In the genomic region with DNA sequence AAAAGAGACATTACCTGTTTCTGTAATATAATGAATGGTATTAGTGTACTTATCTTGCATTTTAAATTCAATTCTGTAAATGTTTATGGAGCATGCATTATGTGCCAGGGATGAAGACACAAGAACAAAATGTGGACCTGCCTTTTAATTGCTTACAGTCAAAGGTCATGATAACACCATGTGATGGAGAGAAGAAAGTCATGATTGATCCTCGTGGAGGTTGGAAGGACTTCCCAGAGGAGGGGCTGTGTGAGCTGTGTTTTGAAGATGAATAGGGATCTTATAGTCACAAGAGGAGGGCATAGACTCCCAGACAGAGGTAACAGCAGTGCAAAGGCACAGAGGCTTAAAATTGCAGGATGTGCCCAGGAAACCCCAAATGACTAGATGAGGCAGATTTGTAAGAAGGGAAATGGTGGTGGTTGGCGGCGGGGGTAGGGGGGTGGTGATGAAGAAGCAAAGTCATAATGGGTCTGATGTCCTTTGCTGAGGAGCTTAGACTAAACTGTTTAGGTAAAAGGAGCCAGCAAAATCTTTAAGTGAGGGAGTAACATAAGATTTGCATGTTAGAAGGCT, we compare ENCODE assay signal across 8 cellular contexts.
DNase-seq lines count a peak whose midpoint lies in the region; ATAC-seq and TF ChIP-seq lines count a peak whose summit lies in the region.

No MANE protein-coding gene starts in this region.

- H3K79me2 ChIP-seq in PC-3 (ENCODE audit: low read length): peaks cover 19% of the 10 kb centered on the region

- H3K27me3 ChIP-seq in PC-3 (ENCODE audit: low read length): no peaks in the 10 kb centered on the region

- TSS peak; percentile 51 for BruUV-seq in PC-3 (replicated peaks; lab: Mats Ljungman, UMichigan)

- peak overlapping the region; percentile 91 for H3K4me2 ChIP-seq in PC-3 (ENCODE audit: low read length)

- H3K9ac ChIP-seq in PC-3 (ENCODE audit: low read length): peak overlapping the region; percentile 77

- no peak for TF ChIP-seq CTCF in PC-3 (conservative IDR thresholded peaks at IDR 0.05; ENCODE audit: low read depth, low read length)
- TF ChIP-seq CTCF in omental fat pad (IDR thresholded peaks at IDR 0.05): no peak
- no peak for TF ChIP-seq CTCF in progenitor cell of endocrine pancreas (IDR thresholded peaks at IDR 0.05; ENCODE audit: unreplicated experiment)

- no peak for ATAC-seq in PC-3
- ATAC-seq in activated T-cell treated with anti-CD3 and anti-CD28 coated beads, Interleukin-2, amount 50 U/mL, for 72 hours (replicated peaks in 1 of 2): peak; percentile 59 to 66
- ATAC-seq in left colon: peak; percentile 47
- ATAC-seq in stimulated activated memory B cell treated with anti-CD40 and anti-IgM and Interleukin-4, amounts not matched to agents 10 μg/mL and 1 μg/mL and 100 μg/mL, for 72 hours: no peak
- ATAC-seq in omental fat pad (ENCODE audit: low FRiP score): no peak

- H3K27ac ChIP-seq in PC-3 (ENCODE audit: low read length): peak overlapping the region; percentile 93

- no peaks in the 10 kb centered on the region for H3K27me3 Mint-ChIP-seq in activated T-cell treated with anti-CD3 and anti-CD28 coated beads, Interleukin-2, amount 50 U/mL, for 72 hours (ENCODE audit: low read depth)
- H3K27me3 Mint-ChIP-seq in stimulated activated memory B cell treated with anti-CD40 and anti-IgM and Interleukin-4, amounts not matched to agents 10 μg/mL and 1 μg/mL and 100 μg/mL, for 72 hours: no peaks in the 10 kb centered on the region
- peaks cover 16% of the 10 kb centered on the region for H3K27me3 Mint-ChIP-seq in progenitor cell of endocrine pancreas

- peak overlapping the region; percentile 8; the same call in 1 of the 2 replicates for H3K4me3 ChIP-seq in PC-3 (ENCODE audit: low read length)

- peak overlapping the region; percentile 83 to 88 for H3K4me3 Mint-ChIP-seq in activated T-cell treated with anti-CD3 and anti-CD28 coated beads, Interleukin-2, amount 50 U/mL, for 72 hours
- peak overlapping the region; percentile 89 for H3K4me3 Mint-ChIP-seq in stimulated activated memory B cell treated with anti-CD40 and anti-IgM and Interleukin-4, amounts not matched to agents 10 μg/mL and 1 μg/mL and 100 μg/mL, for 72 hours
- H3K4me3 Mint-ChIP-seq in progenitor cell of endocrine pancreas (ENCODE audit: low read depth): no peak overlapping the region

- no peaks in the 10 kb centered on the region for H3K36me3 ChIP-seq in PC-3 (ENCODE audit: low read depth, low read length)

- H3K36me3 Mint-ChIP-seq in activated T-cell treated with anti-CD3 and anti-CD28 coated beads, Interleukin-2, amount 50 U/mL, for 72 hours (ENCODE audit: insufficient read depth in 2 of 2): peaks cover 13 to 20% of the 10 kb centered on the region in 2 donors
- H3K36me3 Mint-ChIP-seq in stimulated activated memory B cell treated with anti-CD40 and anti-IgM and Interleukin-4, amounts not matched to agents 10 μg/mL and 1 μg/mL and 100 μg/mL, for 72 hours: no peaks in the 10 kb centered on the region
- H3K36me3 Mint-ChIP-seq in progenitor cell of endocrine pancreas (ENCODE audit: insufficient read depth): no peaks in the 10 kb centered on the region

- H3K4me1 Mint-ChIP-seq in activated T-cell treated with anti-CD3 and anti-CD28 coated beads, Interleukin-2, amount 50 U/mL, for 72 hours (ENCODE audit: low read depth): peaks cover 99% of the 10 kb centered on the region
- H3K4me1 Mint-ChIP-seq in stimulated activated memory B cell treated with anti-CD40 and anti-IgM and Interleukin-4, amounts not matched to agents 10 μg/mL and 1 μg/mL and 100 μg/mL, for 72 hours: peaks cover 68% of the 10 kb centered on the region
- peaks cover 3% of the 10 kb centered on the region for H3K4me1 Mint-ChIP-seq in progenitor cell of endocrine pancreas (ENCODE audit: low read depth)

- H3K4me1 ChIP-seq in PC-3 (ENCODE audit: insufficient read depth, low read length): peaks cover 69% of the 10 kb centered on the region

- H4K20me1 ChIP-seq in PC-3 (ENCODE audit: low read length): no peaks in the 10 kb centered on the region

- H2AFZ ChIP-seq in PC-3 (ENCODE audit: low read length): no peak overlapping the region

- POLR2A ChIA-PET in PC-3 (lab: Charles Lee; ENCODE audit: unreplicated experiment): no interaction called here
- POLR2A ChIA-PET in HEK293T (lab: Yijun Ruan, JAX): no interaction called here

- peaks cover 4% of the 10 kb centered on the region for H3F3A ChIP-seq in PC-3 (ENCODE audit: low read length, unreplicated experiment)

- peaks cover 2% of the 10 kb centered on the region in 2 donors for H3K9me3 Mint-ChIP-seq in activated T-cell treated with anti-CD3 and anti-CD28 coated beads, Interleukin-2, amount 50 U/mL, for 72 hours
- no peaks in the 10 kb centered on the region for H3K9me3 Mint-ChIP-seq in stimulated activated memory B cell treated with anti-CD40 and anti-IgM and Interleukin-4, amounts not matched to agents 10 μg/mL and 1 μg/mL and 100 μg/mL, for 72 hours
- no peaks in the 10 kb centered on the region for H3K9me3 Mint-ChIP-seq in progenitor cell of endocrine pancreas (ENCODE audit: low read depth)

- H3K9me2 ChIP-seq in PC-3 (replicated peaks; ENCODE audit: low read length): no peaks in the 10 kb centered on the region

- peak overlapping the region; percentile 94 for H3K27ac Mint-ChIP-seq in activated T-cell treated with anti-CD3 and anti-CD28 coated beads, Interleukin-2, amount 50 U/mL, for 72 hours
- H3K27ac Mint-ChIP-seq in stimulated activated memory B cell treated with anti-CD40 and anti-IgM and Interleukin-4, amounts not matched to agents 10 μg/mL and 1 μg/mL and 100 μg/mL, for 72 hours: peak overlapping the region; percentile 76
- H3K27ac Mint-ChIP-seq in progenitor cell of endocrine pancreas: no peak overlapping the region

- no peaks in the 10 kb centered on the region for H3K9me3 ChIP-seq in PC-3 (ENCODE audit: low read length)

- DNase-seq in PC-3 (no peak), left colon (no peak), HEK293T (ENCODE audit: extremely low spot score) (no peak), omental fat pad (ENCODE audit: low spot score) (no peak), progenitor cell of endocrine pancreas (ENCODE audit: low spot score, unreplicated experiment) (no peak), cerebellum (ENCODE audit: low spot score) (no peak)
- peak; percentile 85 to 88 for DNase-seq in activated T-cell treated with anti-CD3 and anti-CD28 coated beads, Interleukin-2, amount 50 U/mL, for 72 hours

- CTCF ChIA-PET in PC-3 (lab: Charles Lee) (interaction anchor here (0.6 kb wide), 1 partner anchor 183 kb away, joined by 3 read pairs; no protein-coding TSS in a partner anchor), HEK293T (lab: Yijun Ruan, JAX) (no interaction called here)

- intact Hi-C loops in PC-3 (cut with micrococcal nuclease): loop anchor here (1.0 to 10.0 kb wide), 9 partner anchors 64 to 552 kb away; partner anchors contain the start of gene HIF1A
- intact Hi-C loops in left colon (cut with DNase I, micrococcal nuclease): loop anchor here in 1 of 2 donors (10.0 kb wide), 1 partner anchor 232 kb away; no protein-coding TSS in a partner anchor

TF ChIP-seq in HEK293T, 16 proteins besides CTCF, POLR2A, EP300 and RAD21:
- TF ChIP-seq SUZ12 (IDR thresholded peaks at IDR 0.05): no peak
TF ChIP-seq in HEK293T: peak in this region for 0.

Comparison
In these comparisons a context has a peak if more than half of its experiments do, and no peak if none do; other contexts are left out.
1. ATAC-seq: peak in activated T-cell treated with anti-CD3 and anti-CD28 coated beads, Interleukin-2, amount 50 U/mL, for 72 hours (2 of 2) and left colon (single experiment); none in PC-3 (single experiment), stimulated activated memory B cell treated with anti-CD40 and anti-IgM and Interleukin-4, amounts not matched to agents 10 μg/mL and 1 μg/mL and 100 μg/mL, for 72 hours (single experiment) and omental fat pad (single experiment).
2. DNase-seq: peak in activated T-cell treated with anti-CD3 and anti-CD28 coated beads, Interleukin-2, amount 50 U/mL, for 72 hours (2 of 2); none in PC-3 (single experiment), left colon (0 of 2), HEK293T (single experiment), omental fat pad (single experiment), progenitor cell of endocrine pancreas (single experiment) and cerebellum (single experiment).